In the genomic region with DNA sequence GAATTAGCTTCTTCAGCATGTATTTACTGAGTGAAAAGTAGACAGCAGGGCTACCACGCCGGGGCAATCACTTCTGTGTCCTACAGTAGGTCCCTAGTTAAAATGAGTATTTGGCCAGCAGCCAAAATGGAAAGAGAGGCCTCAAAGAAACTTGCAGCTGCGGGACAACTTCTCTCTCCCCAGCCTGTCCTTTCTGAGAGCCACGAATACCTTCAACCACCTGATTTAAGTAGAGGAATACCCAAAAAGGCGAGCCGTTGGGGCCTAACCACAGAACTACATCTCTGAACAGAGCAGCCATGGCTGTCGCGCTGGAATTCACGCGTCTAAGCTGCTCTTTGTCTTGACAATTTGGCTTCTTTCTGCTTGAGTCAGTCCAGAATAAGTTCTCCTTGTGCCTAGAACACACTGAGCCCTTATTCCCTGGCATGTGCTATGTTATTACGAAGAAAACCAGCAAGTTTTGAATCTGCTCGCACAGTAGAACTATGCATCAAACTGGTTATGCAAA, we compare ENCODE assay signal across 10 cellular contexts. TPM values are rescaled to one million over a fixed set of nuclear protein-coding genes. Genes with fewer than 3 reads are reported as not detected.
A peak's percentile ranks its signal among the peaks of the same experiment; 100 is the strongest.
DNase-seq lines count a peak whose midpoint lies in the region; ATAC-seq and TF ChIP-seq lines count a peak whose summit lies in the region.
"Had no signal": no experiment of that assay in that cellular context is flagged by ENCODE, and none has a peak within 500 bp of the region (broad histone marks: within the 10 kb centered on the region; RNA-seq: fewer than 3 reads in every experiment).

No MANE protein-coding gene starts in this region.

- TF ChIP-seq POLR2A in heart left ventricle (IDR thresholded peaks at IDR 0.05) = no peak
- no peak for TF ChIP-seq POLR2A in thyroid gland (IDR thresholded peaks at IDR 0.05)

- H3K27ac ChIP-seq in RWPE2 (ENCODE audit: poor library complexity, severe bottlenecking) (no peak overlapping the region), heart left ventricle (peak overlapping the region in 5 of 12 donors; percentile 12 to 79 (median 53)), thyroid gland (peak overlapping the region in 1 of 3 donors; percentile 48)

- no peaks in the 10 kb centered on the region for H3K4me1 Mint-ChIP-seq in activated T-helper 17 cell treated with anti-CD3 and anti-CD28 coated beads, Interleukin-2, amount 50 U/mL, for 72 hours

- DNase-seq in NCI-H82 (lab: John Stamatoyannopoulos, UW) (peak; percentile 23), NCI-H82 treated with DMSO at 0.1 percent for 48 hours (lab: John Stamatoyannopoulos, UW; ENCODE audit: unreplicated experiment) (no peak), RWPE2 (ENCODE audit: low spot score) (no peak), heart left ventricle (peak in 3 of 5 donors; percentile 35 to 49 (median 39)), thyroid gland (peak; percentile 30 to 39), A172 (ENCODE audit: low spot score) (no peak), H7 (no peak)
- DNase-seq: NCI-H526 treated with DMSO at 0.1 percent for 48 hours had no signal

- H3K27me3 ChIP-seq in RWPE2 (ENCODE audit: insufficient read depth, poor library complexity, severe bottlenecking) (no peaks in the 10 kb centered on the region), heart left ventricle (no peaks in the 10 kb centered on the region), thyroid gland (no peaks in the 10 kb centered on the region), H7 (ENCODE audit: control insufficient read depth, insufficient read depth, low read length) (no peaks in the 10 kb centered on the region)

- no peaks in the 10 kb centered on the region for H3K27me3 Mint-ChIP-seq in activated T-helper 17 cell treated with anti-CD3 and anti-CD28 coated beads, Interleukin-2, amount 50 U/mL, for 72 hours

- no peaks in the 10 kb centered on the region for H3K9me3 Mint-ChIP-seq in activated T-helper 17 cell treated with anti-CD3 and anti-CD28 coated beads, Interleukin-2, amount 50 U/mL, for 72 hours

- H3K4me1 ChIP-seq in RWPE2 (ENCODE audit: insufficient read depth, poor library complexity, severe bottlenecking) (no peaks in the 10 kb centered on the region), heart left ventricle (peaks cover 0 to 15% (median 4%) of the 10 kb centered on the region in 12 donors), thyroid gland (peaks cover 6 to 8% of the 10 kb centered on the region in 2 donors)

- 49 to 54% (median 53%) methylated on average over 12 of the region's 12 CpGs for WGBS in heart left ventricle, 4 donors
- WGBS in thyroid gland, 2 donors = 42 to 43% methylated on average over 12 of the region's 12 CpGs

- H3K36me3 ChIP-seq in RWPE2 (ENCODE audit: low read depth) = no peaks in the 10 kb centered on the region
- no peaks in the 10 kb centered on the region for H3K36me3 ChIP-seq in heart left ventricle
- H3K36me3 ChIP-seq in thyroid gland = no peaks in the 10 kb centered on the region
- H3K36me3 ChIP-seq in H7 (replicated peaks; ENCODE audit: control insufficient read depth, insufficient read depth, low read length) = no peaks in the 10 kb centered on the region

- ATAC-seq in RWPE2 (ENCODE audit: low read depth) (peak; percentile 26; the same call in 1 of the 3 replicates), heart left ventricle (peak; percentile 49 to 67 (median 60))
- no peak for ATAC-seq in activated T-helper 17 cell treated with anti-CD3 and anti-CD28 coated beads, Interleukin-2, amount 50 U/mL, for 72 hours (replicated peaks)

- TF ChIP-seq CTCF in RWPE2 (IDR thresholded peaks at IDR 0.05; ENCODE audit: poor library complexity, severe bottlenecking) (no peak), heart left ventricle (IDR thresholded peaks at IDR 0.05) (no peak), thyroid gland (IDR thresholded peaks at IDR 0.05) (no peak)

- no peak overlapping the region for H3K4me3 Mint-ChIP-seq in activated T-helper 17 cell treated with anti-CD3 and anti-CD28 coated beads, Interleukin-2, amount 50 U/mL, for 72 hours
- H3K4me3 Mint-ChIP-seq: activated T-helper 1 cell treated with anti-CD3 and anti-CD28 coated beads, Interleukin-12 subunit alpha, Interleukin-12 subunit beta, Interleukin-2, Interleukin-4 antibody, amounts not matched to agents 30 ng/mL and 10 ng/mL and 1 ng/mL, durations not matched to agents 14 hours and 24 hours and 36 hours had no signal

- intact Hi-C loops in heart left ventricle (cut with DNase I) (loop anchor here in 1 of 10 donors (5.0 kb wide), 1 partner anchor 46 kb away; a partner anchor contains a TSS), thyroid gland (cut with DNase I) (no loop called here)

- H3K4me3 ChIP-seq in RWPE2 (ENCODE audit: severe bottlenecking) (no peak overlapping the region), heart left ventricle (peak overlapping the region in 1 of 12 donors; percentile 3), thyroid gland (replicated peaks in 1 of 3) (no peak overlapping the region), H7 (ENCODE audit: insufficient read depth, low read depth, low read length) (no peak overlapping the region)

- H3K36me3 Mint-ChIP-seq in activated T-helper 17 cell treated with anti-CD3 and anti-CD28 coated beads, Interleukin-2, amount 50 U/mL, for 72 hours (ENCODE audit: low read depth) = no peaks in the 10 kb centered on the region

- H3K27ac Mint-ChIP-seq in activated T-helper 17 cell treated with anti-CD3 and anti-CD28 coated beads, Interleukin-2, amount 50 U/mL, for 72 hours = no peak overlapping the region
- H3K27ac Mint-ChIP-seq: activated T-helper 1 cell treated with anti-CD3 and anti-CD28 coated beads, Interleukin-12 subunit alpha, Interleukin-12 subunit beta, Interleukin-2, Interleukin-4 antibody, amounts not matched to agents 30 ng/mL and 10 ng/mL and 1 ng/mL, durations not matched to agents 14 hours and 24 hours and 36 hours had no signal

- H3K9me3 ChIP-seq in RWPE2 (ENCODE audit: severe bottlenecking) (no peaks in the 10 kb centered on the region), heart left ventricle (no peaks in the 10 kb centered on the region), thyroid gland (no peaks in the 10 kb centered on the region)

RNA-seq across cellular contexts. Expression of a gene that starts 43.8 kb away (rescaled TPM):
- total RNA-seq in heart left ventricle (10 to 100 TPM; 34.4 to 73.4 (median 50.1) TPM), thyroid gland (100 to 1,000 TPM; 105 to 138 (median 125) TPM)
- polyA plus RNA-seq in heart left ventricle = 10 to 100 TPM; 20.3 to 44.0 TPM
- total RNA-seq in activated T-helper 17 cell treated with anti-CD3 and anti-CD28 coated beads, Interleukin-2, amount 50 U/mL, for 72 hours = 10 to 100 TPM; 51.7 to 74.1 TPM
- total RNA-seq in A172 (2014; rRNA removed; shearing (Covaris generic)) = 68.9 and 80.1 TPM in 2 replicates
- 72.9 and 87.0 TPM in 2 replicates for total RNA-seq in H7 (2014; rRNA removed; shearing (Covaris generic))

Comparison
In these comparisons a context has a peak if more than half of its experiments do, and no peak if none do; other contexts are left out.
1. DNase-seq: peak in NCI-H82 (single experiment), heart left ventricle (3 of 5) and thyroid gland (2 of 2); none in NCI-H82 treated with DMSO at 0.1 percent for 48 hours (single experiment), RWPE2 (single experiment), A172 (single experiment) and H7 (single experiment).